15 cellular contexts compared by ENCODE assay signal in genomic region chr7:15130666-15131541, GRCh38.
DNase-seq lines count a peak whose midpoint lies in the region; ATAC-seq, FAIRE-seq and TF ChIP-seq lines count a peak whose summit lies in the region.
"Had no signal": no experiment of that assay in that cellular context is flagged by ENCODE, and none has a peak within 500 bp of the region (broad histone marks: within the 10 kb centered on the region; RNA-seq: fewer than 3 reads in every experiment).

No MANE protein-coding gene starts in this region.

- H3K9ac ChIP-seq in keratinocyte (ENCODE audit: control insufficient read depth, extremely low read depth, insufficient read depth, low read length) = no peak overlapping the region

- DNase-seq in COLO829 (ENCODE audit: low spot score) (peak; percentile 44), HTR-8/SVneo (ENCODE audit: insufficient read length, low spot score) (peak; percentile 32), brain microvascular endothelial cell (peak; percentile 6), keratinocyte (ENCODE audit: low read depth, low spot score) (peak; percentile 7), cardiac septum (ENCODE audit: low spot score) (no peak)
- no peak for DNase-seq in activated CD8-positive, alpha-beta memory T cell treated with anti-CD3 and anti-CD28 coated beads, Interleukin-2, amount 50 U/mL, for 4 hours
- DNase-seq in stimulated activated CD4-positive, alpha-beta T cell treated with anti-CD3 and anti-CD28 coated beads, Interleukin-2, amount 100 ng/mL, for 48 hours = no peak
- DNase-seq: activated CD4-positive, alpha-beta T cell treated with anti-CD3 and anti-CD28 coated beads for 1 hour; body of pancreas; immature natural killer cell; naive thymus-derived CD4-positive, alpha-beta T cell; NCI-H1105 treated with DMSO at 0.1 percent for 48 hours; NCI-H774; right cardiac atrium had no signal

- FAIRE-seq in HTR-8/SVneo (lab: Jason Lieb, UNC) = no peak
- no peak for FAIRE-seq in keratinocyte (lab: Jason Lieb, UNC)

- H3K9me1 ChIP-seq in keratinocyte (ENCODE audit: control insufficient read depth, extremely low read depth, insufficient read depth, low read length) = no peaks in the 10 kb centered on the region

- H3K27me3 ChIP-seq in brain microvascular endothelial cell (replicated peaks) (no peaks in the 10 kb centered on the region), keratinocyte (ENCODE audit: control insufficient read depth, extremely low read depth, insufficient read depth, low read length) (no peaks in the 10 kb centered on the region)
- H3K27me3 ChIP-seq: body of pancreas had no signal

- H3K4me3 ChIP-seq in brain microvascular endothelial cell (ENCODE audit: low read depth, low read length) (no peak overlapping the region), keratinocyte (ENCODE audit: control insufficient read depth in 2 of 3, extremely low read depth in 1 of 3, insufficient read depth in 2 of 3, low read depth in 1 of 3, low read length in 3 of 3) (no peak overlapping the region)
- H3K4me3 ChIP-seq: body of pancreas had no signal

- no peaks in the 10 kb centered on the region for H4K20me1 ChIP-seq in keratinocyte (ENCODE audit: control insufficient read depth, extremely low read depth, insufficient read depth, low read length)

- no peaks in the 10 kb centered on the region for H3K9me3 ChIP-seq in keratinocyte (ENCODE audit: control insufficient read depth, low read depth, low read length)
- H3K9me3 ChIP-seq: body of pancreas had no signal

- in situ Hi-C loops in brain microvascular endothelial cell (cut with HindIII; ENCODE audit: low pct_ligation_motif_present, low sequenced_read_pairs) = no loop called here

- no peaks in the 10 kb centered on the region for H3K36me3 ChIP-seq in brain microvascular endothelial cell (replicated peaks)
- no peaks in the 10 kb centered on the region for H3K36me3 ChIP-seq in keratinocyte (ENCODE audit: control insufficient read depth in 2 of 2, extremely low read depth in 1 of 2, insufficient read depth in 2 of 2, low read length in 2 of 2)

- intact Hi-C loops in cardiac septum (cut with DNase I) = no loop called here

- peak overlapping the region; percentile 45 for H3K27ac ChIP-seq in brain microvascular endothelial cell
- no peak overlapping the region for H3K27ac ChIP-seq in keratinocyte (ENCODE audit: control insufficient read depth, insufficient read depth, low read length)
- H3K27ac ChIP-seq: body of pancreas had no signal

- dilution Hi-C loops in keratinocyte (cut with MboI; ENCODE audit: extremely low pct_ligation_motif_present, low sequenced_read_pairs) = no loop called here

- H3K4me1 ChIP-seq in keratinocyte (ENCODE audit: control insufficient read depth, extremely low read depth, insufficient read depth, low read length) = peaks cover 14% of the 10 kb centered on the region
- H3K4me1 ChIP-seq: body of pancreas had no signal

- H3K4me2 ChIP-seq in keratinocyte (ENCODE audit: control insufficient read depth, extremely low read depth, insufficient read depth, low read depth, low read length) = no peak overlapping the region

- TF ChIP-seq CTCF in brain microvascular endothelial cell (IDR thresholded peaks at IDR 0.05; ENCODE audit: low read depth, low read length, missing control alignments) (no peak), keratinocyte (optimal IDR thresholded peaks at IDR 0.05 in 1 of 3, IDR thresholded peaks at IDR 0.05 in 1 of 3, conservative IDR thresholded peaks at IDR 0.05 in 1 of 3; ENCODE audit: extremely low read depth in 1 of 3, insufficient read depth in 2 of 3, low read length in 3 of 3) (no peak)

- H2AFZ ChIP-seq in keratinocyte (ENCODE audit: control insufficient read depth, low read length) = no peak overlapping the region

- H3K79me2 ChIP-seq in keratinocyte (ENCODE audit: control insufficient read depth, insufficient read depth, low read length) = no peaks in the 10 kb centered on the region

- ATAC-seq in GM18502 (IDR thresholded peaks at IDR 0.05; ENCODE audit: poor library complexity, unreplicated experiment) = no peak
- ATAC-seq: body of pancreas; naive thymus-derived CD4-positive, alpha-beta T cell; right cardiac atrium had no signal

Comparison
In these comparisons a context has a peak if more than half of its experiments do, and no peak if none do; other contexts are left out.
1. DNase-seq: peak in COLO829 (single experiment), HTR-8/SVneo (single experiment), brain microvascular endothelial cell (single experiment) and keratinocyte (single experiment); none in activated CD8-positive, alpha-beta memory T cell treated with anti-CD3 and anti-CD28 coated beads, Interleukin-2, amount 50 U/mL, for 4 hours (single experiment), stimulated activated CD4-positive, alpha-beta T cell treated with anti-CD3 and anti-CD28 coated beads, Interleukin-2, amount 100 ng/mL, for 48 hours (0 of 2) and cardiac septum (single experiment).